ENCODE assay signal across 15 cellular contexts in the genomic region with DNA sequence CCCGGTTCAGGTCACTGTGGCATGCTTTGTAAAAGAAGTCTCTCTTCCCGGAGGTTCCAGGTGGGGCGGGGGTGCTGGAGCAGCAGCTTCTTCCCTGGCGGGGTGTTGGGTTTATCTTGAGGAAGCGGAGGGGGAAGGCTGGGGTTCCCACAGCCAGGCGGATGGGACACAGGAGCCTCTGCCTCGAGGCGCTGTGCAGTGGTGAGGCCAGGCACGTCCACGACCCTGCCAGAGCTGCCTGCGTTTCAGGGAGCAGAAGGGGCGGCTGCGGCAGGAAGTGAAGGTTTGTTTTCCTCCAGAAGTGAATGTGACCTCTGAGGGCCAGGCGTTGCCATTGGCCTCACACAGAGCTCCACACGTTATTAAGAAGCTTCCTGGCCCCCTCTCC. TPM values are rescaled to one million over a fixed set of nuclear protein-coding genes. Genes with fewer than 3 reads are reported as not detected.
DNase-seq lines count a peak whose midpoint lies in the region; ATAC-seq, FAIRE-seq and TF ChIP-seq lines count a peak whose summit lies in the region.
"Had no signal": no experiment of that assay in that cellular context is flagged by ENCODE, and none has a peak within 500 bp of the region (broad histone marks: within the 10 kb centered on the region; RNA-seq: fewer than 3 reads in every experiment).

No MANE protein-coding gene starts in this region.

- BruUV-seq in IMR-90 (replicated peaks; lab: Mats Ljungman, UMichigan) = no TSS peak

- H3K56ac ChIP-seq in IMR-90 (ENCODE audit: extremely low read depth, insufficient read depth, low read length) (no peak overlapping the region), H1 (replicated peaks; ENCODE audit: insufficient read length, low read depth, low read length) (no peak overlapping the region)

- H3K9ac ChIP-seq in IMR-90 (ENCODE audit: low read depth, low read length) = no peak overlapping the region
- no peak overlapping the region for H3K9ac ChIP-seq in H1 (replicated peaks in 1 of 4; ENCODE audit: extremely low read depth in 1 of 4, low read depth in 3 of 4, low read length in 3 of 4)
- H3K9ac ChIP-seq: GM23248 had no signal

- no peak for TF ChIP-seq CTCF in CD8-positive, alpha-beta T cell (IDR thresholded peaks at IDR 0.05)
- TF ChIP-seq CTCF in IMR-90 (conservative IDR thresholded peaks at IDR 0.05; ENCODE audit: low read depth, low read length) (no peak), H1 (IDR thresholded peaks at IDR 0.05; ENCODE audit: control extremely low read depth in 1 of 3, insufficient read depth in 1 of 3, low read depth in 1 of 3, low read length in 3 of 3) (no peak), nephron (IDR thresholded peaks at IDR 0.05; ENCODE audit: unreplicated experiment in 3 of 3) (no peak)

- H3K9me3 Mint-ChIP-seq in CD8-positive, alpha-beta T cell = no peaks in the 10 kb centered on the region
- no peaks in the 10 kb centered on the region for H3K9me3 Mint-ChIP-seq in nephron
- H3K9me3 Mint-ChIP-seq: memory B cell had no signal

- no peak overlapping the region; the same call in 1 of the 2 replicates for H3K4ac ChIP-seq in IMR-90 (ENCODE audit: low read depth, low read length)
- no peak overlapping the region for H3K4ac ChIP-seq in H1 (replicated peaks; ENCODE audit: insufficient read length, low read depth, low read length)

- no peaks in the 10 kb centered on the region for H3K36me3 ChIP-seq in CD8-positive, alpha-beta T cell (ENCODE audit: insufficient read depth, low read length)
- H3K36me3 ChIP-seq in IMR-90 (ENCODE audit: control insufficient read depth, insufficient read depth, low read length) (peaks cover 18% of the 10 kb centered on the region; the same call in 1 of the 2 replicates), H1 (ENCODE audit: control insufficient read depth in 2 of 4, insufficient read depth in 4 of 4, low read length in 3 of 4) (peaks cover 0 to 6% (median 0%) of the 10 kb centered on the region in 4 experiments; a peak in 4 of 8 replicates)

- H4K91ac ChIP-seq in IMR-90 (ENCODE audit: insufficient read depth, low read depth, low read length) (no peak overlapping the region), H1 (replicated peaks; ENCODE audit: insufficient read length, low read length) (no peak overlapping the region)

- peaks cover 27% of the 10 kb centered on the region for H4K20me1 ChIP-seq in IMR-90 (ENCODE audit: insufficient read depth, low read length)
- H4K20me1 ChIP-seq in H1 (replicated peaks in 1 of 2; ENCODE audit: control insufficient read depth in 1 of 2, insufficient read depth in 2 of 2, low read length in 2 of 2) = peaks cover 0 to 2% of the 10 kb centered on the region in 2 experiments

- no peak overlapping the region for H3K14ac ChIP-seq in IMR-90 (replicated peaks; ENCODE audit: low read depth, low read length)
- no peak overlapping the region for H3K14ac ChIP-seq in H1 (ENCODE audit: insufficient read length)

- H3K27ac ChIP-seq in CD8-positive, alpha-beta T cell (ENCODE audit: low read depth, low read length) = no peak overlapping the region
- no peak overlapping the region for H3K27ac ChIP-seq in IMR-90 (ENCODE audit: insufficient read depth, low read length)
- H3K27ac ChIP-seq in H1 (ENCODE audit: low read depth, low read length) = 0 out of 2 replicates have a peak overlapping the region, but pooled peaks have one; percentile 0
- H3K27ac ChIP-seq: GM23248, suprapubic skin had no signal

- H3K4me2 ChIP-seq in IMR-90 (ENCODE audit: low read depth, low read length) (no peak overlapping the region), H1 (ENCODE audit: insufficient read depth in 1 of 2, low read depth in 2 of 2, low read length in 2 of 2) (no peak overlapping the region)

- no peak for DNase-seq in CD8-positive, alpha-beta T cell
- DNase-seq in IMR-90 = no peak
- DNase-seq in H1 (ENCODE audit: low read depth in 1 of 2, low spot score in 2 of 2) = no peak
- no peak for DNase-seq in NCI-H1105 (lab: John Stamatoyannopoulos, UW)
- DNase-seq: Calu3, GM23248, NCI-H1092 treated with DMSO at 0.1 percent for 48 hours, NCI-H526 treated with DMSO at 0.1 percent for 48 hours had no signal

- peak overlapping the region; percentile 49; the same call in 1 of the 2 replicates for H3K23ac ChIP-seq in IMR-90 (ENCODE audit: low read depth, low read length)
- H3K23ac ChIP-seq in H1 (ENCODE audit: insufficient read length) = no peak overlapping the region

- H3K9me1 ChIP-seq in IMR-90 (ENCODE audit: insufficient read depth, low read length) = peaks cover 57% of the 10 kb centered on the region

- FAIRE-seq in H1 (lab: Jason Lieb, UNC) = no peak

- H2BK15ac ChIP-seq in IMR-90 (ENCODE audit: low read depth, low read length) (no peak overlapping the region), H1 (ENCODE audit: low read length) (no peak overlapping the region)

- H3K4me1 ChIP-seq in CD8-positive, alpha-beta T cell (ENCODE audit: insufficient read depth, low read length) = peaks cover 38% of the 10 kb centered on the region
- H3K4me1 ChIP-seq in IMR-90 (ENCODE audit: control insufficient read depth, insufficient read depth, low read length) (peaks cover 31% of the 10 kb centered on the region), H1 (replicated peaks in 1 of 4; ENCODE audit: control insufficient read depth in 3 of 4, insufficient read depth in 4 of 4, low read length in 3 of 4) (peaks cover 0 to 12% (median 0%) of the 10 kb centered on the region in 4 experiments; a peak in 2 of 7 replicates)

- intact Hi-C loops in CD8-positive, alpha-beta T cell (cut with DNase I, micrococcal nuclease) = no loop called here
- intact Hi-C loops in IMR-90 (cut with micrococcal nuclease) = no loop called here

- no peak overlapping the region for H2BK5ac ChIP-seq in IMR-90 (ENCODE audit: low read depth, low read length, poor library complexity, severe bottlenecking)
- H2BK5ac ChIP-seq in H1 (ENCODE audit: low read depth, low read length) = no peak overlapping the region

- H3K79me1 ChIP-seq in IMR-90 (ENCODE audit: low read depth in 1 of 2, low read length in 2 of 2) (peaks cover 59 to 93% of the 10 kb centered on the region in 2 experiments), H1 (ENCODE audit: low read depth, low read length) (no peaks in the 10 kb centered on the region)

- ATAC-seq in CD8-positive, alpha-beta T cell = no peak
- ATAC-seq in IMR-90 (ENCODE audit: low read depth) = no peak
- no peak for ATAC-seq in GM18907 (IDR thresholded peaks at IDR 0.05; ENCODE audit: unreplicated experiment)
- ATAC-seq in HG03439 (IDR thresholded peaks at IDR 0.05; ENCODE audit: unreplicated experiment) = no peak
- ATAC-seq in GM21737 (IDR thresholded peaks at IDR 0.05; ENCODE audit: unreplicated experiment) = no peak
- ATAC-seq: activated CD4-positive, CD25-positive, alpha-beta regulatory T cell treated with anti-CD3 and anti-CD28 coated beads, Interleukin-2, amount 50 U/mL, for 24 hours had no signal

- H2BK120ac ChIP-seq in IMR-90 (ENCODE audit: low read depth, low read length) (no peak overlapping the region), H1 (replicated peaks; ENCODE audit: low read depth, low read length) (no peak overlapping the region)

- H3K4me3 Mint-ChIP-seq in CD8-positive, alpha-beta T cell = no peak overlapping the region
- no peak overlapping the region for H3K4me3 Mint-ChIP-seq in nephron
- H3K4me3 Mint-ChIP-seq: memory B cell had no signal

- H3K18ac ChIP-seq in IMR-90 (ENCODE audit: low read depth, low read length) (no peak overlapping the region), H1 (ENCODE audit: extremely low read depth, low read length) (no peak overlapping the region)

- no peaks in the 10 kb centered on the region for H3K23me2 ChIP-seq in H1 (ENCODE audit: low read depth, low read length)

- no peaks in the 10 kb centered on the region for H3K27me3 Mint-ChIP-seq in CD8-positive, alpha-beta T cell (ENCODE audit: low read depth)
- no peaks in the 10 kb centered on the region for H3K27me3 Mint-ChIP-seq in nephron (ENCODE audit: low read depth)
- H3K27me3 Mint-ChIP-seq: memory B cell had no signal

- no peak overlapping the region for H2AFZ ChIP-seq in IMR-90 (replicated peaks; ENCODE audit: low read length, poor library complexity)
- no peak overlapping the region for H2AFZ ChIP-seq in H1 (ENCODE audit: low read length)
- H2AFZ ChIP-seq: GM23248 had no signal

- TF ChIP-seq EP300 in H1 (IDR thresholded peaks at IDR 0.05; ENCODE audit: borderline replicate concordance in 1 of 2, low read depth in 2 of 2, low read length in 2 of 2) = no peak

- POLR2A ChIA-PET in CD8-positive, alpha-beta T cell (lab: Charles Lee) = interaction anchor here (1.0 kb wide), 1 partner anchor 16 kb away, joined by 3 read pairs; no protein-coding TSS in a partner anchor
- POLR2A ChIA-PET in IMR-90 (lab: Charles Lee; ENCODE audit: unreplicated experiment) (no interaction called here), H1 (lab: Charles Lee; ENCODE audit: partially characterized antibody) (no interaction called here)

- H3K4me1 Mint-ChIP-seq in CD8-positive, alpha-beta T cell (ENCODE audit: low read depth) = peaks cover 44% of the 10 kb centered on the region
- peaks cover 42% of the 10 kb centered on the region for H3K4me1 Mint-ChIP-seq in nephron

- no peak overlapping the region for H2BK12ac ChIP-seq in H1 (ENCODE audit: low read depth, low read length)

- H3K4me3 ChIP-seq in CD8-positive, alpha-beta T cell (ENCODE audit: low read depth, low read length) = no peak overlapping the region
- no peak overlapping the region for H3K4me3 ChIP-seq in IMR-90 (ENCODE audit: insufficient read depth, low read depth, low read length)
- no peak overlapping the region for H3K4me3 ChIP-seq in H1 (ENCODE audit: extremely low read depth in 1 of 4, insufficient read depth in 2 of 4, low read depth in 3 of 4, low read length in 4 of 4)
- H3K4me3 ChIP-seq: GM23248, suprapubic skin had no signal

- no peak for TF ChIP-seq RAD21 in IMR-90 (IDR thresholded peaks at IDR 0.05; ENCODE audit: low read length)
- TF ChIP-seq RAD21 in H1 (IDR thresholded peaks at IDR 0.05 in 1 of 2, conservative IDR thresholded peaks at IDR 0.05 in 1 of 2; ENCODE audit: low read depth in 2 of 2, low read length in 2 of 2) = no peak

- no peak overlapping the region for H2BK20ac ChIP-seq in IMR-90 (ENCODE audit: low read depth, low read length)
- no peak overlapping the region for H2BK20ac ChIP-seq in H1 (ENCODE audit: low read length)

- H2AK9ac ChIP-seq in IMR-90 (replicated peaks; ENCODE audit: low read depth, low read length, poor library complexity) = no peak overlapping the region

- H4K5ac ChIP-seq in IMR-90 (ENCODE audit: low read depth, low read length) (no peak overlapping the region), H1 (ENCODE audit: insufficient read length, low read depth, low read length) (no peak overlapping the region)

- dilution Hi-C loops in IMR-90 (cut with HindIII; ENCODE audit: low sequenced_read_pairs, unreplicated experiment) = no loop called here

- H2AK5ac ChIP-seq in IMR-90 (ENCODE audit: low read depth, low read length) (no peak overlapping the region; the same call in 1 of the 2 replicates), H1 (ENCODE audit: low read depth, low read length) (no peak overlapping the region)

- H3K27me3 ChIP-seq in CD8-positive, alpha-beta T cell (ENCODE audit: insufficient read depth, low read length) = no peaks in the 10 kb centered on the region
- H3K27me3 ChIP-seq in IMR-90 (ENCODE audit: control insufficient read depth, insufficient read depth, low read length) (no peaks in the 10 kb centered on the region), H1 (replicated peaks in 1 of 4; ENCODE audit: control insufficient read depth in 3 of 4, extremely low read depth in 1 of 4, insufficient read depth in 3 of 4, low read length in 3 of 4) (no peaks in the 10 kb centered on the region)
- H3K27me3 ChIP-seq: suprapubic skin had no signal

- 58% methylated on average over 6 of the region's 15 CpGs; no CpG with 5 or more reads in 1 of the 2 experiments for WGBS in IMR-90 (ENCODE audit: extremely low coverage in 2 of 2, insufficient read length in 1 of 2), 2 experiments
- WGBS in H1 (ENCODE audit: extremely low coverage in 1 of 2, insufficient coverage in 1 of 2, insufficient read length in 1 of 2, insufficient replicate concordance in 2 of 2, low coverage in 1 of 2, low lambda C conversion rate in 2 of 2, missing lambda C conversion rate in 1 of 2), 2 experiments = 81% methylated on average over 15 of the region's 15 CpGs; no CpG with 5 or more reads in 1 of the 2 experiments

- H3K27ac Mint-ChIP-seq in CD8-positive, alpha-beta T cell = peak overlapping the region; percentile 79
- H3K27ac Mint-ChIP-seq in nephron = peak overlapping the region; percentile 3 to 71 (median 55)
- H3K27ac Mint-ChIP-seq: memory B cell had no signal

- H3K36me3 Mint-ChIP-seq in CD8-positive, alpha-beta T cell = peaks cover 45% of the 10 kb centered on the region
- peaks cover 39% of the 10 kb centered on the region for H3K36me3 Mint-ChIP-seq in nephron (ENCODE audit: low read depth)

- H4K8ac ChIP-seq in IMR-90 (ENCODE audit: low read depth in 2 of 2, low read length in 2 of 2) = peak overlapping the region in 1 of 2 experiments; percentile 26; a peak in 1 of 4 replicates
- H4K8ac ChIP-seq in H1 (ENCODE audit: extremely low read depth, insufficient read depth, low read length) = no peak overlapping the region

- no peaks in the 10 kb centered on the region for H3K79me2 ChIP-seq in H1 (ENCODE audit: control insufficient read depth in 1 of 2, insufficient read depth in 2 of 2, low read length in 2 of 2)

- CTCF ChIA-PET in CD8-positive, alpha-beta T cell (lab: Charles Lee) = interaction anchor here (1.5 kb wide), 1 partner anchor 30 kb away, joined by 5 read pairs; no protein-coding TSS in a partner anchor
- CTCF ChIA-PET in IMR-90 (lab: Yijun Ruan, JAX) = no interaction called here
- CTCF ChIA-PET in H1 (lab: Charles Lee; ENCODE audit: partially characterized antibody) = interaction anchor here (0.6 to 8.3 kb wide), 9 partner anchors 10 to 127 kb away, joined by 3 to 83 read pairs (median 3); no protein-coding TSS in a partner anchor

- TF ChIP-seq POLR2A in IMR-90 (IDR thresholded peaks at IDR 0.05; ENCODE audit: low read depth, low read length) (no peak), H1 (IDR thresholded peaks at IDR 0.05; ENCODE audit: control extremely low read depth in 1 of 2, low read depth in 2 of 2, low read length in 2 of 2) (no peak)

- H3K9me3 ChIP-seq in CD8-positive, alpha-beta T cell (ENCODE audit: low read length) = no peaks in the 10 kb centered on the region
- H3K9me3 ChIP-seq in IMR-90 (ENCODE audit: control insufficient read depth, insufficient read depth, low read length) (no peaks in the 10 kb centered on the region), H1 (ENCODE audit: insufficient read depth in 2 of 2, low read depth in 1 of 2, low read length in 1 of 2) (no peaks in the 10 kb centered on the region)
- H3K9me3 ChIP-seq: suprapubic skin had no signal

- in situ Hi-C loops in IMR-90 (cut with MboI; ENCODE audit: low sequenced_read_pairs) = no loop called here

RNA-seq across cellular contexts. Expression of gene ADORA2A, which starts 20.1 kb away (rescaled TPM):
- total RNA-seq in CD8-positive, alpha-beta T cell = 10 to 100 TPM; 15.9 to 17.2 TPM
- 0.28 and 0.36 TPM in 2 replicates for total RNA-seq in IMR-90 (2012; rRNA removed)
- 0.76 and 1.1 TPM in 2 replicates for polyA plus RNA-seq in IMR-90 (2012; rRNA removed)
- 1.3 and 1.6 TPM in 2 replicates for polyA plus RNA-seq in IMR-90 (2012; cell fraction: cytosol; rRNA removed)
- 2.9 and 7.6 TPM in 2 replicates for polyA plus RNA-seq in IMR-90 (2012; cell fraction: nucleus; rRNA removed; ENCODE audit: low replicate concordance)
- total RNA-seq in H1 (2021; fragmentation: NEBNext Ultra II Directional; extraction: Animal tissue kit (Norgen Biotek cat#: 25700)) = 7.1 and 7.2 TPM in 2 replicates
- polyA plus RNA-seq in H1 (2011; rRNA removed) = 20.3 and 22.1 TPM in 2 replicates
- polyA plus RNA-seq in H1 (2011; cell fraction: cytosol; rRNA removed) = 12.9 TPM
- 23.1 TPM for polyA plus RNA-seq in H1 (2011; cell fraction: nucleus; rRNA removed)
- polyA plus RNA-seq in H1 (2012, experiment 1 of 2) = 6.9 to 12.0 TPM (median 8.8 TPM) in 4 replicates
- polyA plus RNA-seq in H1 (2012, experiment 2 of 2) = 6.4 TPM
- 5.4 TPM for polyA plus RNA-seq in H1 (2013, experiment 1 of 2)
- polyA plus RNA-seq in H1 (2013, experiment 2 of 2) = 5.4 TPM
- polyA minus RNA-seq in H1 (2011; rRNA and poly(A)+ RNA removed) = 14.0 and 14.6 TPM in 2 replicates
- polyA minus RNA-seq in H1 (2011; cell fraction: cytosol; rRNA and poly(A)+ RNA removed) = 10.5 TPM
- 11.1 TPM for polyA minus RNA-seq in H1 (2011; cell fraction: nucleus; rRNA and poly(A)+ RNA removed)
